Comparison of ENCODE assay signal across 12 cellular contexts in the genomic region with DNA sequence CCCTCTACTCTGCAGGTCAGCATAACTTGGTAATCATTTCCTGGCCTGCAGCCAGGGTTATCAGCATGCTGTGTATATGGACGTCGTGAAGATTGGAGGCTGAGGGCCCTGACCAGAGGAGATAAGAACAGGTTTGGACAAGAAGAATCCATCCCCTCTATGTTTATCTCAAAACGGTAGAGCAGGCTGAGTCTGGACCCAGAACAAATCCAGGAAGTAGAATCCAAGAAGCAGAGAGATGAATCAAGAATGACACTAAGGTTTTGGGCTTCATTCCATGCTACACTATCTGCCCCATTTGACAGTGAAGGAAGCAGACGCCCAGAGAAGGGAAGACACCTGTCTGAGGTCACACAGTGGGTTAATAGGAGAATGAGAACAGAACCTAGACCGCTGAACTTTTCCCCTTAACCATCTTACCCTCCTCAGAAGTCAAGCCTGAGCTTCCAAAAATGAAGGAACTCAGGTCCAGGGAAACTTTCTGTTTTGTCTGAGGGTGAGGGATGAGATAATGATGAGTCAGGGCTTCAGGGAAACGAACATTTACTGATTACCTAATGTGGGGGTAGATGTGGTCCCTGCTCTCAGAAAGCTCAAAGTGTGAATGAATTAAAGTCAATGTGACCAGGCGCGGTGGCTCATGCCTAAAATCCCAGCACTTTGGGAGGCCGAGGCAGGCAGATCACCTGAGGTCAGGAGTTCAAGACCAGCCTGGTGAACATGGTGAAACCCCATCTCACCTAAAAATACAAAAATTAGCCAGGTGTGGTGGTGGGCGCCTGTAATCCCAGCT. TPM values are rescaled to one million over a fixed set of nuclear protein-coding genes. Genes with fewer than 3 reads are reported as not detected.
DNase-seq lines count a peak whose midpoint lies in the region; ATAC-seq, FAIRE-seq and TF ChIP-seq lines count a peak whose summit lies in the region.
"Had no signal": no experiment of that assay in that cellular context is flagged by ENCODE, and none has a peak within 500 bp of the region (broad histone marks: within the 10 kb centered on the region; RNA-seq: fewer than 3 reads in every experiment).

No MANE protein-coding gene starts in this region.

- no peaks in the 10 kb centered on the region for H3K9me3 ChIP-seq in fibroblast of lung (ENCODE audit: control insufficient read depth, insufficient read depth, low read depth, low read length)

- H3K4me2 ChIP-seq in fibroblast of lung (ENCODE audit: extremely low read depth, insufficient read depth, low read length), result peak overlapping the region; percentile 51

- H3K36me3 ChIP-seq in fibroblast of lung (ENCODE audit: control insufficient read depth, insufficient read depth, low read length), result no peaks in the 10 kb centered on the region

- no peaks in the 10 kb centered on the region for H3K79me2 ChIP-seq in fibroblast of lung (ENCODE audit: control insufficient read depth, insufficient read depth, low read length)

- peak overlapping the region; percentile 64 for H2AFZ ChIP-seq in fibroblast of lung (ENCODE audit: low read length)

- no peaks in the 10 kb centered on the region for H4K20me1 ChIP-seq in fibroblast of lung (ENCODE audit: control insufficient read depth, extremely low read depth, insufficient read depth, low read length)

- no peak overlapping the region for H3K4me3 ChIP-seq in fibroblast of lung (replicated peaks in 1 of 4; ENCODE audit: control extremely low read depth in 1 of 4, insufficient read depth in 1 of 4, low read depth in 3 of 4, low read length in 4 of 4)

- no peak overlapping the region for H3K9ac ChIP-seq in fibroblast of lung (ENCODE audit: insufficient read depth, low read length)

- peaks cover 10% of the 10 kb centered on the region for H3K4me1 ChIP-seq in fibroblast of lung (ENCODE audit: control insufficient read depth, extremely low read depth, insufficient read depth, low read length)

- no peak for TF ChIP-seq CTCF in fibroblast of lung (conservative IDR thresholded peaks at IDR 0.05 in 1 of 2, IDR thresholded peaks at IDR 0.05 in 1 of 2; ENCODE audit: low read depth in 1 of 2, low read length in 2 of 2)

- DNase-seq in A172 (ENCODE audit: low spot score), result peak; percentile 73
- DNase-seq in H54 (ENCODE audit: insufficient read length, low spot score), result no peak
- peak; percentile 66 for DNase-seq in RPMI7951 (ENCODE audit: low read depth)
- peak; percentile 50 to 84 for DNase-seq in fibroblast of lung (ENCODE audit: low read depth in 2 of 2)
- no peak for DNase-seq in NCI-H1092 treated with DMSO at 0.1 percent for 48 hours (lab: John Stamatoyannopoulos, UW)
- no peak for DNase-seq in D341Med (ENCODE audit: low spot score)
- DNase-seq: activated naive CD4-positive, alpha-beta T cell; effector CD4-positive, alpha-beta T cell; left cardiac atrium had no signal

- FAIRE-seq in H54 (lab: Jason Lieb, UNC), result peak; percentile 70
- FAIRE-seq: TTC549 had no signal

- peak overlapping the region; percentile 57 for H3K27ac ChIP-seq in fibroblast of lung (ENCODE audit: insufficient read depth, low read length)

- no peak for TF ChIP-seq POLR2A in H54 (IDR thresholded peaks at IDR 0.05; ENCODE audit: low read depth, low read length)

- ATAC-seq in HG03196 (IDR thresholded peaks at IDR 0.05; ENCODE audit: unreplicated experiment), result no peak
- no peak for ATAC-seq in GM21360 (IDR thresholded peaks at IDR 0.05; ENCODE audit: unreplicated experiment)

- H3K27me3 ChIP-seq in fibroblast of lung (ENCODE audit: control insufficient read depth, insufficient read depth, low read length), result no peaks in the 10 kb centered on the region

RNA-seq across cellular contexts. Expression of a gene that starts 9.4 kb away (rescaled TPM):
- total RNA-seq in A172 (2014; rRNA removed; shearing (Covaris generic)), result 76.8 and 85.5 TPM in 2 replicates
- 60.2 and 75.8 TPM in 2 replicates for total RNA-seq in RPMI7951 (2014; rRNA removed; shearing (Covaris generic))
- 26.7 and 39.6 TPM in 2 replicates for total RNA-seq in fibroblast of lung
- polyA plus RNA-seq in fibroblast of lung, result 68.5 and 70.0 TPM in 2 replicates
- 71.4 and 74.3 TPM in 2 replicates for polyA plus RNA-seq in fibroblast of lung (2012)
- polyA minus RNA-seq in fibroblast of lung (ENCODE audit: low replicate concordance), result 18.9 and 42.9 TPM in 2 replicates

RNA-seq across cellular contexts. Expression of a gene that starts 9.5 kb away (rescaled TPM):
- total RNA-seq in A172 (2014; rRNA removed; shearing (Covaris generic)), result 4.5 and 6.2 TPM in 2 replicates
- 6.8 TPM in 2 replicates for total RNA-seq in RPMI7951 (2014; rRNA removed; shearing (Covaris generic))
- total RNA-seq in fibroblast of lung, result 1.5 and 3.1 TPM in 2 replicates
- polyA plus RNA-seq in fibroblast of lung, result 1.1 and 1.6 TPM in 2 replicates
- 1.4 and 1.7 TPM in 2 replicates for polyA plus RNA-seq in fibroblast of lung (2012)
- 1.1 and 1.2 TPM in 2 replicates for polyA minus RNA-seq in fibroblast of lung (ENCODE audit: low replicate concordance)

Comparison
In these comparisons a context has a peak if more than half of its experiments do, and no peak if none do; other contexts are left out.
1. DNase-seq: peak in A172 (single experiment), RPMI7951 (single experiment) and fibroblast of lung (2 of 2); none in H54 (single experiment), NCI-H1092 treated with DMSO at 0.1 percent for 48 hours (single experiment) and D341Med (single experiment).